In genomic region chr17:5785343-5785742, GRCh38 we compare ENCODE assay signal across 11 cellular contexts.
A peak's percentile ranks its signal among the peaks of the same experiment; 100 is the strongest.
DNase-seq lines count a peak whose midpoint lies in the region; ATAC-seq and TF ChIP-seq lines count a peak whose summit lies in the region.
"Had no signal": no experiment of that assay in that cellular context is flagged by ENCODE, and none has a peak within 500 bp of the region (broad histone marks: within the 10 kb centered on the region; RNA-seq: fewer than 3 reads in every experiment).

No MANE protein-coding gene starts in this region.

- DNase-seq in GM12865 (ENCODE audit: low read depth) = peak; percentile 74
- DNase-seq in Karpas-422 = peak; percentile 51
- no peak for DNase-seq in chondrocyte (ENCODE audit: low spot score)
- DNase-seq in pulmonary artery endothelial cell (ENCODE audit: low read depth, low spot score) = peak; percentile 7
- no peak for DNase-seq in natural killer cell
- DNase-seq in NCI-H128 (lab: John Stamatoyannopoulos, UW; ENCODE audit: unreplicated experiment) = no peak
- no peak for DNase-seq in SIG-M5 treated with dmso at 0.1 percent for 504 hours (lab: John Stamatoyannopoulos, UW; ENCODE audit: unreplicated experiment)
- DNase-seq: activated CD4-positive, alpha-beta T cell treated with anti-CD3 and anti-CD28 coated beads, Interleukin-2, amount 50 U/mL, for 48 hours; T-cell had no signal

- no peaks in the 10 kb centered on the region for H3K79me2 ChIP-seq in Karpas-422 (ENCODE audit: low read length)

- H3K27me3 Mint-ChIP-seq in chondrocyte (ENCODE audit: low read depth) (peaks cover 10% of the 10 kb centered on the region), natural killer cell (ENCODE audit: low read depth in 2 of 2) (peaks cover 7 to 33% of the 10 kb centered on the region in 2 donors)

- intact Hi-C loops in natural killer cell (cut with micrococcal nuclease) = no loop called here

- peak overlapping the region; percentile 19 for H3K27ac Mint-ChIP-seq in chondrocyte (ENCODE audit: unreplicated experiment)
- no peak overlapping the region for H3K27ac Mint-ChIP-seq in natural killer cell
- H3K27ac Mint-ChIP-seq: activated naive CD8-positive, alpha-beta T cell; T-cell had no signal

- H3K27ac ChIP-seq in Karpas-422 (ENCODE audit: low read length) = no peak overlapping the region

- H3K4me3 Mint-ChIP-seq in chondrocyte (ENCODE audit: unreplicated experiment) (no peak overlapping the region), natural killer cell (no peak overlapping the region)
- H3K4me3 Mint-ChIP-seq: activated naive CD8-positive, alpha-beta T cell; T-cell had no signal

- peak overlapping the region; percentile 7 for H3K4me2 ChIP-seq in Karpas-422 (ENCODE audit: low read depth, low read length, poor library complexity, severe bottlenecking)

- H3K27me3 ChIP-seq in Karpas-422 (ENCODE audit: low read length) = no peaks in the 10 kb centered on the region

- TF ChIP-seq CTCF in GM12865 (IDR thresholded peaks at IDR 0.05; ENCODE audit: insufficient read depth, low read depth, low read length, missing control alignments) (no peak), chondrocyte (IDR thresholded peaks at IDR 0.05) (no peak), natural killer cell (IDR thresholded peaks at IDR 0.05) (no peak)

- H3K4me1 ChIP-seq in Karpas-422 (ENCODE audit: low read length) = peaks cover 21% of the 10 kb centered on the region

- no peak overlapping the region for H3K4me3 ChIP-seq in GM12865 (ENCODE audit: low read depth, low read length)
- no peak overlapping the region for H3K4me3 ChIP-seq in Karpas-422 (ENCODE audit: low read length)

- H3K36me3 ChIP-seq in Karpas-422 (ENCODE audit: insufficient read depth, low read length) = no peaks in the 10 kb centered on the region

- H3K4me1 Mint-ChIP-seq in chondrocyte (ENCODE audit: low read depth) (peaks cover 10% of the 10 kb centered on the region), natural killer cell (no peaks in the 10 kb centered on the region)
- H3K4me1 Mint-ChIP-seq: T-cell had no signal

- no peak overlapping the region for H3K9ac ChIP-seq in Karpas-422 (ENCODE audit: low read length)

- H2AFZ ChIP-seq in Karpas-422 (ENCODE audit: low read length) = no peak overlapping the region

- no peaks in the 10 kb centered on the region for H3K9me2 ChIP-seq in Karpas-422 (replicated peaks; ENCODE audit: insufficient read depth, low read length)

- H3K9me3 Mint-ChIP-seq in chondrocyte (ENCODE audit: low read depth) (peaks cover 11% of the 10 kb centered on the region), natural killer cell (no peaks in the 10 kb centered on the region)

- ATAC-seq in natural killer cell (no peak), HG02938 (IDR thresholded peaks at IDR 0.05; ENCODE audit: unreplicated experiment) (no peak)
- ATAC-seq: T-cell had no signal

- H3K36me3 Mint-ChIP-seq in chondrocyte (ENCODE audit: low read depth) (peaks cover 2% of the 10 kb centered on the region), natural killer cell (no peaks in the 10 kb centered on the region)
- H3K36me3 Mint-ChIP-seq: activated naive CD8-positive, alpha-beta T cell; T-cell had no signal

- H4K20me1 ChIP-seq in Karpas-422 (ENCODE audit: insufficient read depth, low read depth, low read length) = no peaks in the 10 kb centered on the region

- H3K9me3 ChIP-seq in Karpas-422 (ENCODE audit: low read length) = no peaks in the 10 kb centered on the region

Comparison
In these comparisons a context has a peak if more than half of its experiments do, and no peak if none do; other contexts are left out.
1. DNase-seq: peak in GM12865 (single experiment), Karpas-422 (single experiment) and pulmonary artery endothelial cell (single experiment); none in chondrocyte (single experiment), natural killer cell (single experiment), NCI-H128 (single experiment) and SIG-M5 treated with dmso at 0.1 percent for 504 hours (single experiment).